Comparison of ENCODE assay signal across 15 cellular contexts in genomic region chr2:9694661-9695060, GRCh38.
"Had no signal": no experiment of that assay in that cellular context is flagged by ENCODE, and none has a peak within 500 bp of the region (broad histone marks: within the 10 kb centered on the region; RNA-seq: fewer than 3 reads in every experiment).

No MANE protein-coding gene starts in this region.

- H3K4me3 Mint-ChIP-seq: dendritic cell treated with granulocyte-macrophage colony-stimulating factor and Interleukin-4, amounts not matched to agents 40 ng/mL and 50 ng/mL, for 4 days; naive B cell; nephron had no signal

- H3K36me3 Mint-ChIP-seq: naive B cell had no signal

- H3K36me3 ChIP-seq: left ventricle myocardium inferior, right atrium auricular region had no signal

- H3K27ac ChIP-seq: foreskin keratinocyte, left ventricle myocardium inferior, right atrium auricular region had no signal

- H3K27ac Mint-ChIP-seq: dendritic cell treated with granulocyte-macrophage colony-stimulating factor and Interleukin-4, amounts not matched to agents 40 ng/mL and 50 ng/mL, for 4 days; nephron had no signal

- H3K27me3 ChIP-seq: foreskin keratinocyte, right atrium auricular region had no signal

- H3K9me3 Mint-ChIP-seq: dendritic cell treated with granulocyte-macrophage colony-stimulating factor and Interleukin-4, amounts not matched to agents 40 ng/mL and 50 ng/mL, for 4 days; naive B cell; nephron had no signal

- H3K4me1 Mint-ChIP-seq: nephron had no signal

- H3K4me2 ChIP-seq: smooth muscle cell had no signal

- ATAC-seq: foreskin keratinocyte, left cardiac atrium had no signal

- H3K4me3 ChIP-seq: left ventricle myocardium inferior, lung, right atrium auricular region, smooth muscle cell had no signal

- H3K9me3 ChIP-seq: left ventricle myocardium inferior, right atrium auricular region had no signal

- DNase-seq: foreskin keratinocyte; kidney; left cardiac atrium; left ventricle myocardium inferior; mesenchymal stem cell; naive B cell; posterior cingulate gyrus; stimulated activated CD4-positive, alpha-beta T cell treated with anti-CD3 and anti-CD28 coated beads, Interleukin-2, amount 100 ng/mL, for 48 hours; stimulated activated naive CD4-positive, alpha-beta T cell treated with Interleukin-2 at 50 U/mL for 16 hours; trophoblast cell had no signal
